Comparison of ENCODE assay signal across 33 cellular contexts in the genomic region with DNA sequence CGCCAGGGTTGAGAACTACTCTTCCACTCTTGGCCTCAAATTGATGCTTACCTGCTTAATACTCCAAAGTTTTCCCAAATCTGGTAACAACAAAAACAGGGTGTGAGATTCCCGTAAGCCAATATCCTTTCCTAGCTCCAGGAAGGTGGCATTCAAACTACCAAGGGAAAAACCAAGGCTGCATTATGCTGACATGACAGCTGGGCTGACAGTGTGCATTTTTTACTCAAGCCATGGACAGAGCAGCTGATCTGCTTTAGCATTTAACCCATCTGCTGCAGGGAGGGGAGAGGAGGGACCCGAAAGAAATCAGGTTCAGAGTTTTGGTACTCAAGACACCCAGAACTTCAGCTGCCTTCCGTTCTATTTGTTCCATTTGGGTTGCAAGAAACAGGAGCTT.
"Had no signal": no experiment of that assay in that cellular context is flagged by ENCODE, and none has a peak within 500 bp of the region (broad histone marks: within the 10 kb centered on the region; RNA-seq: fewer than 3 reads in every experiment).

No MANE protein-coding gene starts in this region.

- H3K4me3 ChIP-seq: adrenal gland, body of pancreas, esophagus muscularis mucosa, gastroesophageal sphincter had no signal

- H3K4me1 ChIP-seq: adrenal gland, body of pancreas, esophagus muscularis mucosa, gastroesophageal sphincter had no signal

- H3K27me3 Mint-ChIP-seq: activated B cell treated with CpG ODN at 0.5 μM for 24 hours; activated naive CD4-positive, alpha-beta T cell treated with anti-CD3 and anti-CD28 coated beads, Interleukin-2, amount 50 U/mL, for 24 hours; activated naive CD8-positive, alpha-beta T cell treated with anti-CD3 and anti-CD28 coated beads for 36 hours had no signal

- H3K27me3 ChIP-seq: adrenal gland, body of pancreas, esophagus muscularis mucosa, gastroesophageal sphincter had no signal

- ATAC-seq: activated CD4-positive, CD25-positive, alpha-beta regulatory T cell treated with anti-CD3 and anti-CD28 coated beads, Interleukin-2, amount 50 U/mL, for 24 hours; activated CD8-positive, alpha-beta memory T cell treated with anti-CD3 and anti-CD28 coated beads, Interleukin-2, amount 10 ng/mL, durations not matched to agents 7 days and 5 days; activated CD8-positive, alpha-beta T cell treated with anti-CD3 and anti-CD28 coated beads, Interleukin-2, amount 10 ng/mL, durations not matched to agents 7 days and 5 days; activated naive CD8-positive, alpha-beta T cell treated with anti-CD3 and anti-CD28 coated beads, Interleukin-2, amount 50 U/mL, for 24 hours; body of pancreas; effector memory CD8-positive, alpha-beta T cell; gastroesophageal sphincter had no signal

- H3K27ac Mint-ChIP-seq: activated B cell treated with CpG ODN at 0.5 μM for 24 hours; activated CD8-positive, alpha-beta memory T cell treated with anti-CD3 and anti-CD28 coated beads, Interleukin-2, amount 10 ng/mL, durations not matched to agents 7 days and 5 days; activated CD8-positive, alpha-beta T cell treated with anti-CD3 and anti-CD28 coated beads, Interleukin-2, amount 10 ng/mL, durations not matched to agents 7 days and 5 days; activated naive CD4-positive, alpha-beta T cell treated with anti-CD3 and anti-CD28 coated beads for 36 hours; activated naive CD4-positive, alpha-beta T cell treated with anti-CD3 and anti-CD28 coated beads, Interleukin-2, amount 50 U/mL, for 24 hours; activated naive CD8-positive, alpha-beta T cell treated with anti-CD3 and anti-CD28 coated beads for 36 hours; activated naive CD8-positive, alpha-beta T cell treated with anti-CD3 and anti-CD28 coated beads, Interleukin-2, amount 50 U/mL, for 24 hours; activated T-helper 1 cell treated with anti-CD3 and anti-CD28 coated beads, Interleukin-12 subunit alpha, Interleukin-12 subunit beta, Interleukin-2, Interleukin-4 antibody, amounts not matched to agents 30 ng/mL and 10 ng/mL and 1 ng/mL, durations not matched to agents 14 hours and 24 hours and 36 hours; activated T-helper 2 cell treated with anti-CD3 and anti-CD28 coated beads, Interferon-gamma antibody, Interleukin-2, Interleukin-4, amounts not matched to agents 10 μg/mL and 5 μg/mL and 100 μg/mL, durations not matched to agents 14 hours and 24 hours and 36 hours; effector memory CD8-positive, alpha-beta T cell had no signal

- H3K36me3 Mint-ChIP-seq: activated naive CD4-positive, alpha-beta T cell treated with anti-CD3 and anti-CD28 coated beads, Interleukin-2, amount 50 U/mL, for 24 hours; activated naive CD8-positive, alpha-beta T cell treated with anti-CD3 and anti-CD28 coated beads for 36 hours had no signal

- H3K36me3 ChIP-seq: adrenal gland, esophagus muscularis mucosa, gastroesophageal sphincter had no signal

- H3K9me3 ChIP-seq: adrenal gland, body of pancreas, esophagus muscularis mucosa, gastroesophageal sphincter had no signal

- H3K27ac ChIP-seq: adrenal gland, body of pancreas, esophagus muscularis mucosa, gastroesophageal sphincter, VCaP had no signal

- H3K9me3 Mint-ChIP-seq: activated naive CD4-positive, alpha-beta T cell treated with anti-CD3 and anti-CD28 coated beads for 36 hours; activated naive CD4-positive, alpha-beta T cell treated with anti-CD3 and anti-CD28 coated beads, Interleukin-2, amount 50 U/mL, for 24 hours; activated naive CD8-positive, alpha-beta T cell treated with anti-CD3 and anti-CD28 coated beads for 36 hours; activated naive CD8-positive, alpha-beta T cell treated with anti-CD3 and anti-CD28 coated beads, Interleukin-2, amount 50 U/mL, for 24 hours; activated T-helper 2 cell treated with anti-CD3 and anti-CD28 coated beads, Interferon-gamma antibody, Interleukin-2, Interleukin-4, amounts not matched to agents 10 μg/mL and 5 μg/mL and 100 μg/mL, durations not matched to agents 14 hours and 24 hours and 36 hours had no signal

- DNase-seq: activated B cell treated with CpG ODN at 0.5 μM for 24 hours; activated CD4-positive, alpha-beta T cell treated with anti-CD3 and anti-CD28 coated beads for 48 hours; activated CD4-positive, alpha-beta T cell treated with anti-CD3 and anti-CD28 coated beads, Interleukin-2, amount 50 U/mL, for 1 hour; activated CD4-positive, alpha-beta T cell treated with anti-CD3 and anti-CD28 coated beads, Interleukin-2, amount 50 U/mL, for 48 hours; activated CD8-positive, alpha-beta memory T cell treated with anti-CD3 and anti-CD28 coated beads, Interleukin-2, amount 10 ng/mL, durations not matched to agents 7 days and 5 days; activated CD8-positive, alpha-beta memory T cell treated with anti-CD3 and anti-CD28 coated beads, Interleukin-2, amount 50 U/mL, for 4 hours; activated CD8-positive, alpha-beta T cell treated with anti-CD3 and anti-CD28 coated beads, Interleukin-2, amount 10 ng/mL, durations not matched to agents 7 days and 5 days; activated effector memory CD4-positive, alpha-beta T cell treated with anti-CD3 and anti-CD28 coated beads, Interleukin-2, amount 50 U/mL, for 16 hours; activated naive CD4-positive, alpha-beta T cell treated with anti-CD3 and anti-CD28 coated beads for 36 hours; activated naive CD8-positive, alpha-beta T cell treated with anti-CD3 and anti-CD28 coated beads for 36 hours; activated naive CD8-positive, alpha-beta T cell treated with anti-CD3 and anti-CD28 coated beads, Interleukin-2, amount 50 U/mL, for 24 hours; activated T-cell treated with anti-CD3 and anti-CD28 coated beads, Interleukin-2, amount 50 U/mL, for 1 hour; activated T-cell treated with anti-CD3 and anti-CD28 coated beads, Interleukin-2, amount 50 U/mL, for 48 hours; adrenal gland; amygdala; aorta; body of pancreas; caudate nucleus; cortex of kidney; dermis blood vessel endothelial cell; effector CD4-positive, alpha-beta T cell; effector memory CD8-positive, alpha-beta T cell; erythroblast; foreskin melanocyte; head of caudate nucleus; T-helper 2 cell had no signal

- H3K4me3 Mint-ChIP-seq: activated B cell treated with CpG ODN at 0.5 μM for 24 hours; activated CD8-positive, alpha-beta memory T cell treated with anti-CD3 and anti-CD28 coated beads, Interleukin-2, amount 10 ng/mL, durations not matched to agents 7 days and 5 days; activated CD8-positive, alpha-beta T cell treated with anti-CD3 and anti-CD28 coated beads, Interleukin-2, amount 10 ng/mL, durations not matched to agents 7 days and 5 days; activated naive CD4-positive, alpha-beta T cell treated with anti-CD3 and anti-CD28 coated beads for 36 hours; activated naive CD4-positive, alpha-beta T cell treated with anti-CD3 and anti-CD28 coated beads, Interleukin-2, amount 50 U/mL, for 24 hours; activated naive CD8-positive, alpha-beta T cell treated with anti-CD3 and anti-CD28 coated beads for 36 hours; activated naive CD8-positive, alpha-beta T cell treated with anti-CD3 and anti-CD28 coated beads, Interleukin-2, amount 50 U/mL, for 24 hours; activated T-helper 1 cell treated with anti-CD3 and anti-CD28 coated beads, Interleukin-12 subunit alpha, Interleukin-12 subunit beta, Interleukin-2, Interleukin-4 antibody, amounts not matched to agents 30 ng/mL and 10 ng/mL and 1 ng/mL, durations not matched to agents 14 hours and 24 hours and 36 hours; effector memory CD8-positive, alpha-beta T cell had no signal
